9 cellular contexts compared by ENCODE assay signal in genomic region chr6:111602481-111603404, GRCh38. TPM values are rescaled to one million over a fixed set of nuclear protein-coding genes. Genes with fewer than 3 reads are reported as not detected.
DNase-seq lines count a peak whose midpoint lies in the region; ATAC-seq and TF ChIP-seq lines count a peak whose summit lies in the region.
"Had no signal": no experiment of that assay in that cellular context is flagged by ENCODE, and none has a peak within 500 bp of the region (broad histone marks: within the 10 kb centered on the region; RNA-seq: fewer than 3 reads in every experiment).

No MANE protein-coding gene starts in this region.

- BruUV-seq in MCF 10A (replicated peaks; lab: Mats Ljungman, UMichigan), result no TSS peak

- intact Hi-C loops in MCF 10A (cut with micrococcal nuclease) (loop anchor here (10.0 kb wide), 1 partner anchor 48 kb away; no protein-coding TSS in a partner anchor), left colon (cut with DNase I, micrococcal nuclease) (loop anchor here in 1 of 2 donors (10.0 kb wide), 1 partner anchor 118 kb away; the partner anchor contains the start of gene REV3L), stomach (cut with DNase I; ENCODE audit: low total_unique reads) (no loop called here)

- peak overlapping the region; percentile 90 to 99 (median 96) for H3K27ac ChIP-seq in stomach

- peak overlapping the region; percentile 90 for H3K4me3 Mint-ChIP-seq in MCF 10A (ENCODE audit: unreplicated experiment)
- H3K4me3 Mint-ChIP-seq in stimulated activated naive CD8-positive, alpha-beta T cell treated with anti-CD3 and anti-CD28 coated beads, Interleukin-15, amount 100 ng/mL, for 72 hours, result no peak overlapping the region

- H3K4me1 Mint-ChIP-seq in MCF 10A (ENCODE audit: insufficient read depth, unreplicated experiment), result peaks cover 43% of the 10 kb centered on the region
- H3K4me1 Mint-ChIP-seq in stimulated activated naive CD8-positive, alpha-beta T cell treated with anti-CD3 and anti-CD28 coated beads, Interleukin-15, amount 100 ng/mL, for 72 hours, result peaks cover 44% of the 10 kb centered on the region

- no peaks in the 10 kb centered on the region for H3K9me3 Mint-ChIP-seq in MCF 10A (ENCODE audit: unreplicated experiment)
- H3K9me3 Mint-ChIP-seq in stimulated activated naive CD8-positive, alpha-beta T cell treated with anti-CD3 and anti-CD28 coated beads, Interleukin-15, amount 100 ng/mL, for 72 hours, result no peaks in the 10 kb centered on the region

- POLR2A ChIA-PET in HEK293T (lab: Yijun Ruan, JAX), result interaction anchor here (0.6 to 5.1 kb wide), 2 partner anchors 40 to 119 kb away, joined by 3 to 32 read pairs; partner anchors contain the start of gene REV3L
- POLR2A ChIA-PET in MCF 10A (lab: Yijun Ruan, JAX), result interaction anchor here (0.6 to 7.1 kb wide), 10 partner anchors 14 to 292 kb away, joined by 3 to 291 read pairs (median 4); partner anchors contain the start of gene REV3L

- TF ChIP-seq EP300 in stomach (IDR thresholded peaks at IDR 0.05), result no peak

- no peaks in the 10 kb centered on the region for H3K36me3 ChIP-seq in stomach

- H3K36me3 Mint-ChIP-seq in MCF 10A (ENCODE audit: insufficient read depth, unreplicated experiment), result peaks cover 25% of the 10 kb centered on the region

- CTCF ChIA-PET in HEK293T (lab: Yijun Ruan, JAX) (interaction anchor here (1.4 to 1.9 kb wide), 2 partner anchors 37 to 344 kb away, joined by 4 to 5 read pairs; a partner anchor contains a TSS), MCF 10A (lab: Yijun Ruan, JAX) (interaction anchor here (0.7 to 1.0 kb wide), 5 partner anchors 79 to 344 kb away, joined by 3 to 5 read pairs (median 4); a partner anchor contains a TSS)

- H3K27ac Mint-ChIP-seq in MCF 10A (ENCODE audit: low read depth, unreplicated experiment), result peak overlapping the region; percentile 72
- H3K27ac Mint-ChIP-seq in stimulated activated naive CD8-positive, alpha-beta T cell treated with anti-CD3 and anti-CD28 coated beads, Interleukin-15, amount 100 ng/mL, for 72 hours, result no peak overlapping the region

- no peaks in the 10 kb centered on the region for H3K27me3 Mint-ChIP-seq in MCF 10A (ENCODE audit: insufficient read depth, unreplicated experiment)
- H3K27me3 Mint-ChIP-seq in stimulated activated naive CD8-positive, alpha-beta T cell treated with anti-CD3 and anti-CD28 coated beads, Interleukin-15, amount 100 ng/mL, for 72 hours, result no peaks in the 10 kb centered on the region

- peak; percentile 45 for DNase-seq in HEK293T (ENCODE audit: extremely low spot score)
- peak; percentile 53 for DNase-seq in MCF 10A (ENCODE audit: unreplicated experiment)
- DNase-seq in left colon, result peak in 1 of 2 donors; percentile 62
- no peak for DNase-seq in stomach
- DNase-seq in NCI-H774 (lab: John Stamatoyannopoulos, UW), result no peak
- no peak for DNase-seq in stimulated activated naive CD8-positive, alpha-beta T cell treated with anti-CD3 and anti-CD28 coated beads, Interleukin-15, amount 100 ng/mL, for 72 hours
- no peak for DNase-seq in germinal center (ENCODE audit: low spot score)
- no peak for DNase-seq in activated CD4-positive, alpha-beta T cell treated with anti-CD3 and anti-CD28 coated beads, Interleukin-2, amount 50 U/mL, for 48 hours
- DNase-seq: T-helper 9 cell had no signal

- no peaks in the 10 kb centered on the region for H3K27me3 ChIP-seq in stomach

- 19 to 28% (median 23%) methylated on average over 12 of the region's 12 CpGs for WGBS in stomach, 5 donors

- H3K4me1 ChIP-seq in stomach, result peaks cover 61 to 83% (median 72%) of the 10 kb centered on the region in 4 donors

- H3K9me3 ChIP-seq in stomach, result no peaks in the 10 kb centered on the region

- peak; percentile 25 for ATAC-seq in left colon
- no peak for ATAC-seq in stimulated activated naive CD8-positive, alpha-beta T cell treated with anti-CD3 and anti-CD28 coated beads, Interleukin-15, amount 100 ng/mL, for 72 hours

- peak overlapping the region; percentile 12 to 61 (median 51) for H3K4me3 ChIP-seq in stomach

- TF ChIP-seq POLR2A in stomach (IDR thresholded peaks at IDR 0.05), result no peak

- TF ChIP-seq CTCF in MCF 10A (IDR thresholded peaks at IDR 0.05; ENCODE audit: unreplicated experiment), result no peak
- TF ChIP-seq CTCF in stomach (IDR thresholded peaks at IDR 0.05), result no peak

TF ChIP-seq in HEK293T, 16 proteins besides CTCF, POLR2A, EP300 and RAD21:
- TF ChIP-seq L3MBTL2 (conservative IDR thresholded peaks at IDR 0.05), result no peak
- TF ChIP-seq HDGF (IDR thresholded peaks at IDR 0.05; ENCODE audit: borderline replicate concordance), result peak; percentile 90; the same call in 1 of the 2 replicates
- no peak for TF ChIP-seq TARDBP (IDR thresholded peaks at IDR 0.05)
- no peak for TF ChIP-seq ZNF384 (IDR thresholded peaks at IDR 0.05)
TF ChIP-seq in HEK293T: peak in this region for 1.

RNA-seq across cellular contexts. Expression of gene TRAF3IP2, which starts 2.9 kb away (rescaled TPM):
- total RNA-seq in MCF 10A (2022), result 56.8 and 57.9 TPM in 2 replicates
- total RNA-seq in left colon, result 10 to 100 TPM; 59.3 to 62.4 TPM
- total RNA-seq in stomach, result 10 to 100 TPM; 11.1 to 87.2 (median 23.5) TPM
- polyA plus RNA-seq in stomach, result 10 to 100 TPM; 40.6 to 64.4 (median 62.5) TPM

Comparison
In these comparisons a context has a peak if more than half of its experiments do, and no peak if none do; other contexts are left out.
1. DNase-seq: peak in HEK293T (single experiment) and MCF 10A (single experiment); none in stomach (single experiment), NCI-H774 (single experiment), stimulated activated naive CD8-positive, alpha-beta T cell treated with anti-CD3 and anti-CD28 coated beads, Interleukin-15, amount 100 ng/mL, for 72 hours (0 of 2), germinal center (single experiment) and activated CD4-positive, alpha-beta T cell treated with anti-CD3 and anti-CD28 coated beads, Interleukin-2, amount 50 U/mL, for 48 hours (0 of 2).